In genomic region chr2:5766621-5767020, GRCh38 we compare ENCODE assay signal across 16 cellular contexts.
"Had no signal": no experiment of that assay in that cellular context is flagged by ENCODE, and none has a peak within 500 bp of the region (broad histone marks: within the 10 kb centered on the region; RNA-seq: fewer than 3 reads in every experiment).

No MANE protein-coding gene starts in this region.

- H3K27me3 Mint-ChIP-seq: activated B cell treated with CpG ODN at 0.5 μM for 24 hours; activated naive CD4-positive, alpha-beta T cell treated with anti-CD3 and anti-CD28 coated beads, Interleukin-2, amount 10 ng/mL, durations not matched to agents 7 days and 5 days; effector memory CD8-positive, alpha-beta T cell; T-helper 17 cell had no signal

- H3K27ac ChIP-seq: adrenal gland, gastroesophageal sphincter, right atrium auricular region, testis had no signal

- ATAC-seq: activated T-helper 17 cell treated with anti-CD3 and anti-CD28 coated beads, Interleukin-2, amount 50 U/mL, for 72 hours; effector memory CD8-positive, alpha-beta T cell; gastroesophageal sphincter; left lobe of liver; stimulated activated naive CD8-positive, alpha-beta T cell treated with anti-CD3 and anti-CD28 coated beads, Interleukin-15, amount 100 ng/mL, for 72 hours; T-helper 17 cell had no signal

- H3K9me3 ChIP-seq: adrenal gland, gastroesophageal sphincter, right atrium auricular region, testis had no signal

- H3K4me3 ChIP-seq: adrenal gland, gastroesophageal sphincter, right atrium auricular region, testis had no signal

- H3K4me1 Mint-ChIP-seq: activated B cell treated with CpG ODN at 0.5 μM for 24 hours; activated naive CD4-positive, alpha-beta T cell treated with anti-CD3 and anti-CD28 coated beads, Interleukin-2, amount 10 ng/mL, durations not matched to agents 7 days and 5 days; activated T-helper 17 cell treated with anti-CD3 and anti-CD28 coated beads, Interleukin-2, amount 50 U/mL, for 72 hours; stimulated activated naive CD8-positive, alpha-beta T cell treated with anti-CD3 and anti-CD28 coated beads, Interleukin-15, amount 100 ng/mL, for 72 hours; T-helper 17 cell had no signal

- FAIRE-seq: islet of Langerhans had no signal

- H3K9me3 Mint-ChIP-seq: activated B cell treated with CpG ODN at 0.5 μM for 24 hours had no signal

- H3K27me3 ChIP-seq: adrenal gland, right atrium auricular region, testis had no signal

- H3K4me3 Mint-ChIP-seq: activated B cell treated with CpG ODN at 0.5 μM for 24 hours; activated naive CD4-positive, alpha-beta T cell treated with anti-CD3 and anti-CD28 coated beads, Interleukin-2, amount 10 ng/mL, durations not matched to agents 7 days and 5 days; activated T-helper 17 cell treated with anti-CD3 and anti-CD28 coated beads, Interleukin-2, amount 50 U/mL, for 72 hours; effector memory CD8-positive, alpha-beta T cell; naive B cell; stimulated activated naive CD8-positive, alpha-beta T cell treated with anti-CD3 and anti-CD28 coated beads, Interleukin-15, amount 100 ng/mL, for 72 hours; T-helper 17 cell had no signal

- H3K4me1 ChIP-seq: adrenal gland, gastroesophageal sphincter, right atrium auricular region, testis had no signal

- DNase-seq: activated B cell treated with CpG ODN at 0.5 μM for 24 hours; activated CD4-positive, alpha-beta T cell treated with anti-CD3 and anti-CD28 coated beads, Interleukin-2, amount 50 U/mL, for 1 hour; activated naive CD4-positive, alpha-beta T cell treated with anti-CD3 and anti-CD28 coated beads, Interleukin-2, amount 10 ng/mL, durations not matched to agents 7 days and 5 days; adrenal gland; dermis blood vessel endothelial cell; effector memory CD8-positive, alpha-beta T cell; naive B cell; SIG-M5; stimulated activated naive CD8-positive, alpha-beta T cell treated with anti-CD3 and anti-CD28 coated beads, Interleukin-15, amount 100 ng/mL, for 72 hours; T-helper 17 cell; testis had no signal

- H3K27ac Mint-ChIP-seq: activated B cell treated with CpG ODN at 0.5 μM for 24 hours; activated naive CD4-positive, alpha-beta T cell treated with anti-CD3 and anti-CD28 coated beads, Interleukin-2, amount 10 ng/mL, durations not matched to agents 7 days and 5 days; activated T-helper 17 cell treated with anti-CD3 and anti-CD28 coated beads, Interleukin-2, amount 50 U/mL, for 72 hours; effector memory CD8-positive, alpha-beta T cell; naive B cell; T-helper 17 cell had no signal

- H3K36me3 Mint-ChIP-seq: activated naive CD4-positive, alpha-beta T cell treated with anti-CD3 and anti-CD28 coated beads, Interleukin-2, amount 10 ng/mL, durations not matched to agents 7 days and 5 days; naive B cell had no signal

- H3K36me3 ChIP-seq: adrenal gland, gastroesophageal sphincter, right atrium auricular region had no signal
